ENCODE assay signal across 15 cellular contexts in the genomic region with DNA sequence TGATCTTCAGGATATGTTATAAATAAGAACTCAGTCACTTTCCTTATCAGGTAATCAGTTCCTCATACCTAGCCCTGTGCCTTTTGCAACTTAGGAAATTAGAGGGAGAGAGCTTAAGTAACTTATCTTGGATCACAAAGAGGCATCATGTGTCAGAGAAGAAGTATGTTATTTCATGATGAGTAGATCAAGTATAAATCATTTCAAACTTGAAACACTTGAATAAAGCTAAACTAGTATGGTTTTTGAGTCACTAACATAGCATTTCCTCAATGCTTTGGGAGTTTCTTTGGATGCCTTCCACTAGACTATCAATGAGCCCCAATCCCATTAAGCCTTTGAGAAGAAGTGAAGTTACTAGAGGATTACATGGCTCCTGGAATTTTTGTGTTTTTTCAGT.
DNase-seq lines count a peak whose midpoint lies in the region; ATAC-seq, FAIRE-seq and TF ChIP-seq lines count a peak whose summit lies in the region.
"Had no signal": no experiment of that assay in that cellular context is flagged by ENCODE, and none has a peak within 500 bp of the region (broad histone marks: within the 10 kb centered on the region; RNA-seq: fewer than 3 reads in every experiment).

No MANE protein-coding gene starts in this region.

- no peak for TF ChIP-seq POLR2A in HCT116 (IDR thresholded peaks at IDR 0.05; ENCODE audit: borderline replicate concordance, extremely low read depth, insufficient read depth, insufficient read length)

- H3K27ac ChIP-seq in A673 (ENCODE audit: low read depth, low read length, poor library complexity, severe bottlenecking) (no peak overlapping the region), HCT116 (ENCODE audit: low read depth, low read length) (no peak overlapping the region), astrocyte (ENCODE audit: low read depth, low read length) (peak overlapping the region; percentile 63)
- H3K27ac ChIP-seq: A549, tibial artery had no signal

- intact Hi-C loops in A673 (cut with micrococcal nuclease; ENCODE audit: unreplicated experiment) (no loop called here), HCT116 (cut with micrococcal nuclease) (no loop called here)

- H3K79me2 ChIP-seq in HCT116 (ENCODE audit: insufficient read depth, low read length): no peaks in the 10 kb centered on the region
- H3K79me2 ChIP-seq in astrocyte (ENCODE audit: insufficient read depth, low read length): no peaks in the 10 kb centered on the region

- H3K27me3 Mint-ChIP-seq in astrocyte (ENCODE audit: low read depth, unreplicated experiment): no peaks in the 10 kb centered on the region

- H3K4me3 ChIP-seq in A673 (ENCODE audit: low read depth, low read length, poor library complexity, severe bottlenecking) (no peak overlapping the region), HCT116 (replicated peaks in 1 of 2; ENCODE audit: low read depth in 1 of 2, low read length in 2 of 2) (no peak overlapping the region), astrocyte (ENCODE audit: insufficient read depth, low read depth, low read length) (no peak overlapping the region), fibroblast of the aortic adventitia (ENCODE audit: low read depth, low read length) (no peak overlapping the region)
- H3K4me3 ChIP-seq: A549, GM12878, tibial artery had no signal

- RAD21 ChIA-PET in HCT116 (lab: Charles Lee; ENCODE audit: low non-redundant PET in 1 of 2, low total read pairs in 2 of 2, uncharacterized antibody in 2 of 2, unreplicated experiment in 2 of 2): no interaction called here

- H3K4me2 ChIP-seq in HCT116 (ENCODE audit: low read length): no peak overlapping the region
- H3K4me2 ChIP-seq in astrocyte (ENCODE audit: low read length): peak overlapping the region; percentile 39
- H3K4me2 ChIP-seq: A549 had no signal

- H4K20me1 ChIP-seq in HCT116 (ENCODE audit: insufficient read depth) (no peaks in the 10 kb centered on the region), astrocyte (ENCODE audit: insufficient read depth, low read length) (no peaks in the 10 kb centered on the region)

- no peak overlapping the region for H3K4me3 Mint-ChIP-seq in astrocyte (ENCODE audit: unreplicated experiment)

- POLR2A ChIA-PET in A673 (lab: Charles Lee; ENCODE audit: low non-redundant PET): no interaction called here
- POLR2A ChIA-PET in HCT116 (lab: Charles Lee): no interaction called here

- no peaks in the 10 kb centered on the region for H3K9me2 ChIP-seq in HCT116 (ENCODE audit: insufficient read depth)

- H3K36me3 Mint-ChIP-seq in astrocyte (ENCODE audit: low read depth, unreplicated experiment): peaks cover 4% of the 10 kb centered on the region

- DNase-seq in A673 (ENCODE audit: low spot score) (peak; percentile 40), HCT116 (ENCODE audit: low read depth, low spot score) (no peak), astrocyte (ENCODE audit: low read depth) (peak; percentile 86), fibroblast of the aortic adventitia (ENCODE audit: low read depth) (peak; percentile 90), RPMI8226 (no peak)
- no peak for DNase-seq in activated T-cell treated with anti-CD3 and anti-CD28 coated beads, Interleukin-2, amount 50 U/mL, for 1 hour
- DNase-seq in activated T-cell treated with anti-CD3 and anti-CD28 coated beads, Interleukin-2, amount 50 U/mL, for 48 hours: no peak
- DNase-seq: Karpas-422, tibial artery had no signal

- H3K9me3 Mint-ChIP-seq in astrocyte (ENCODE audit: unreplicated experiment): peaks cover 6% of the 10 kb centered on the region

- FAIRE-seq in astrocyte (lab: Jason Lieb, UNC): peak; percentile 79
- FAIRE-seq: A549, colon, frontal cortex, GM12878 had no signal

- H3K36me3 ChIP-seq in A673 (ENCODE audit: insufficient read depth, low read length, poor library complexity, severe bottlenecking) (no peaks in the 10 kb centered on the region), HCT116 (ENCODE audit: control insufficient read depth in 1 of 2, insufficient read depth in 2 of 2, low read length in 2 of 2) (no peaks in the 10 kb centered on the region), astrocyte (ENCODE audit: insufficient read depth, low read length) (no peaks in the 10 kb centered on the region)
- H3K36me3 ChIP-seq: tibial artery had no signal

- H3K27me3 ChIP-seq in A673 (replicated peaks; ENCODE audit: insufficient read depth, low read depth, low read length, poor library complexity): no peaks in the 10 kb centered on the region
- no peaks in the 10 kb centered on the region for H3K27me3 ChIP-seq in HCT116 (ENCODE audit: insufficient read depth, low read length)
- H3K27me3 ChIP-seq in astrocyte (ENCODE audit: insufficient read depth, low read length): no peaks in the 10 kb centered on the region
- H3K27me3 ChIP-seq: tibial artery had no signal

- H3K4me1 Mint-ChIP-seq in astrocyte (ENCODE audit: low read depth, unreplicated experiment): peaks cover 24% of the 10 kb centered on the region

- H3K27ac Mint-ChIP-seq in astrocyte (ENCODE audit: unreplicated experiment): no peak overlapping the region
- H3K27ac Mint-ChIP-seq: progenitor cell of endocrine pancreas had no signal

- TF ChIP-seq RAD21 in HCT116 (IDR thresholded peaks at IDR 0.05; ENCODE audit: low read depth): no peak

- no peak for ATAC-seq in HCT116
- no peak for ATAC-seq in GM18861 (IDR thresholded peaks at IDR 0.05; ENCODE audit: unreplicated experiment)
- ATAC-seq: A549, GM12878 had no signal

- TF ChIP-seq CTCF in A673 (conservative IDR thresholded peaks at IDR 0.05; ENCODE audit: low read depth, low read length) (no peak), HCT116 (IDR thresholded peaks at IDR 0.05 in 2 of 3, conservative IDR thresholded peaks at IDR 0.05 in 1 of 3; ENCODE audit: borderline replicate concordance in 1 of 3, insufficient read depth in 1 of 3, low read depth in 2 of 3, low read length in 2 of 3) (no peak), astrocyte (IDR thresholded peaks at IDR 0.05; ENCODE audit: insufficient read depth, low read depth, low read length) (no peak), fibroblast of the aortic adventitia (IDR thresholded peaks at IDR 0.05; ENCODE audit: insufficient read depth, low read length) (no peak)

- H2AFZ ChIP-seq in HCT116 (ENCODE audit: low read depth, low read length, poor library complexity, severe bottlenecking): no peak overlapping the region
- no peak overlapping the region for H2AFZ ChIP-seq in astrocyte (ENCODE audit: low read depth, low read length)

- CTCF ChIA-PET in A673 (lab: Charles Lee): no interaction called here
- CTCF ChIA-PET in HCT116 (lab: Charles Lee): no interaction called here

- BruUV-seq in A673 (replicated peaks; lab: Mats Ljungman, UMichigan) (no TSS peak), HCT116 (replicated peaks; lab: Mats Ljungman, UMichigan) (no TSS peak)

- H3K4me1 ChIP-seq in A673 (ENCODE audit: insufficient read depth, low read length, poor library complexity, severe bottlenecking): no peaks in the 10 kb centered on the region
- H3K4me1 ChIP-seq in HCT116 (ENCODE audit: control insufficient read depth in 1 of 2, insufficient read depth in 2 of 2, low read length in 2 of 2): no peaks in the 10 kb centered on the region; a peak in 1 of 4 replicates
- peaks cover 27% of the 10 kb centered on the region for H3K4me1 ChIP-seq in astrocyte (ENCODE audit: insufficient read depth, low read length)
- H3K4me1 ChIP-seq: A549, tibial artery had no signal

- no peaks in the 10 kb centered on the region for H3K9me3 ChIP-seq in A673 (ENCODE audit: low read depth, low read length, poor library complexity, severe bottlenecking)
- H3K9me3 ChIP-seq in HCT116 (ENCODE audit: control insufficient read depth in 1 of 2, insufficient read depth in 1 of 2, low read depth in 1 of 2, low read length in 2 of 2): no peaks in the 10 kb centered on the region
- H3K9me3 ChIP-seq in astrocyte (ENCODE audit: insufficient read depth, low read depth, low read length): no peaks in the 10 kb centered on the region
- H3K9me3 ChIP-seq: A549, tibial artery had no signal

- H3K9ac ChIP-seq in HCT116 (ENCODE audit: low read length) (no peak overlapping the region), astrocyte (ENCODE audit: low read length) (no peak overlapping the region)

TF ChIP-seq in HCT116, 20 proteins besides CTCF, POLR2A, EP300 and RAD21:
- TF ChIP-seq JUND (IDR thresholded peaks at IDR 0.05): 0 out of 2 replicates have a peak, but pooled peaks have one; percentile 28
- no peak for TF ChIP-seq SRF (IDR thresholded peaks at IDR 0.05; ENCODE audit: low read depth)
- TF ChIP-seq CBX3 (IDR thresholded peaks at IDR 0.05; ENCODE audit: low read depth): no peak

Comparison
In these comparisons a context has a peak if more than half of its experiments do, and no peak if none do; other contexts are left out.
1. DNase-seq: peak in A673 (single experiment), astrocyte (single experiment) and fibroblast of the aortic adventitia (single experiment); none in HCT116 (single experiment), RPMI8226 (single experiment), activated T-cell treated with anti-CD3 and anti-CD28 coated beads, Interleukin-2, amount 50 U/mL, for 1 hour (single experiment) and activated T-cell treated with anti-CD3 and anti-CD28 coated beads, Interleukin-2, amount 50 U/mL, for 48 hours (0 of 2).